Comparison of ENCODE assay signal across 1 cellular context in genomic region chr3:172102883-172103310, GRCh38.
TF ChIP-seq lines count a peak whose summit lies in the region.

No MANE protein-coding gene starts in this region.

TF ChIP-seq in HepG2, 621 proteins besides CTCF, POLR2A, EP300 and RAD21 (continued from another document and continues in another):
- peak; percentile 91 for TF ChIP-seq ZNF205 (CRISPR knock-in tag; IDR thresholded peaks at IDR 0.05)
- no peak for TF ChIP-seq ZNF720 (CRISPR knock-in tag; IDR thresholded peaks at IDR 0.05)
- no peak for TF ChIP-seq ZMAT3 (CRISPR knock-in tag; conservative IDR thresholded peaks at IDR 0.05)
- peak; percentile 89; the same call in 1 of the 2 replicates for TF ChIP-seq MED13 (CRISPR knock-in tag; IDR thresholded peaks at IDR 0.05)
- peak; percentile 75 for TF ChIP-seq ZEB1 (IDR thresholded peaks at IDR 0.05; ENCODE audit: insufficient replicate concordance, low read depth)
- TF ChIP-seq FOXO1 (CRISPR knock-in tag; IDR thresholded peaks at IDR 0.05): peak; percentile 80; the same call in 1 of the 2 replicates
- peak in 1 of 2 experiments; percentile 71; a peak in 1 of 4 replicates for TF ChIP-seq ATF4 (CRISPR knock-in tag; IDR thresholded peaks at IDR 0.05)
- peak; percentile 89 for TF ChIP-seq NR2F6 (IDR thresholded peaks at IDR 0.05)
- TF ChIP-seq NR2F6 (CRISPR knock-in tag; IDR thresholded peaks at IDR 0.05): peak; percentile 70; the same call in 1 of the 2 replicates
- TF ChIP-seq NCOA2 (CRISPR knock-in tag; IDR thresholded peaks at IDR 0.05): peak; percentile 93
- peak; percentile 93 for TF ChIP-seq ZBTB43 (CRISPR knock-in tag; conservative IDR thresholded peaks at IDR 0.05)
- TF ChIP-seq SKIL (CRISPR knock-in tag; IDR thresholded peaks at IDR 0.05; ENCODE audit: borderline replicate concordance): peak; percentile 70; the same call in 1 of the 2 replicates
- TF ChIP-seq, protein P1, sequence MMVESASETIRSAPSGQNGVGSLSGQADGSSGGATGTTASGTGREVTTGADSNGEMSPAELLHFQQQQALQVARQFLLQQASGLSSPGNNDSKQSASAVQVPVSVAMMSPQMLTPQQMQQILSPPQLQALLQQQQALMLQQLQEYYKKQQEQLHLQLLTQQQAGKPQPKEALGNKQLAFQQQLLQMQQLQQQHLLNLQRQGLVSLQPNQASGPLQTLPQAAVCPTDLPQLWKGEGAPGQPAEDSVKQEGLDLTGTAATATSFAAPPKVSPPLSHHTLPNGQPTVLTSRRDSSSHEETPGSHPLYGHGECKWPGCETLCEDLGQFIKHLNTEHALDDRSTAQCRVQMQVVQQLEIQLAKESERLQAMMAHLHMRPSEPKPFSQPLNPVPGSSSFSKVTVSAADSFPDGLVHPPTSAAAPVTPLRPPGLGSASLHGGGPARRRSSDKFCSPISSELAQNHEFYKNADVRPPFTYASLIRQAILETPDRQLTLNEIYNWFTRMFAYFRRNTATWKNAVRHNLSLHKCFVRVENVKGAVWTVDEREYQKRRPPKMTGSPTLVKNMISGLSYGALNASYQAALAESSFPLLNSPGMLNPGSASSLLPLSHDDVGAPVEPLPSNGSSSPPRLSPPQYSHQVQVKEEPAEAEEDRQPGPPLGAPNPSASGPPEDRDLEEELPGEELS (CRISPR knock-in tag; IDR thresholded peaks at IDR 0.05): peak; percentile 85
- no peak for TF ChIP-seq MAZ (IDR thresholded peaks at IDR 0.05; ENCODE audit: borderline replicate concordance, low read depth, low read length)
- TF ChIP-seq MAZ (CRISPR knock-in tag; IDR thresholded peaks at IDR 0.05; ENCODE audit: low read depth): no peak
- TF ChIP-seq MATR3 (CRISPR knock-in tag; IDR thresholded peaks at IDR 0.05): no peak
- TF ChIP-seq KAT8 (CRISPR knock-in tag; IDR thresholded peaks at IDR 0.05): no peak
- peak; percentile 82 for TF ChIP-seq GFI1 (CRISPR knock-in tag; IDR thresholded peaks at IDR 0.05; ENCODE audit: borderline replicate concordance)
- TF ChIP-seq RERE (CRISPR knock-in tag; IDR thresholded peaks at IDR 0.05; ENCODE audit: low read depth): peak; percentile 71
- peak; percentile 94 for TF ChIP-seq CREM (IDR thresholded peaks at IDR 0.05)
- no peak for TF ChIP-seq CREM (CRISPR knock-in tag; IDR thresholded peaks at IDR 0.05)
- TF ChIP-seq ATF7 (IDR thresholded peaks at IDR 0.05): peak; percentile 47
- TF ChIP-seq ATF7 (CRISPR knock-in tag; IDR thresholded peaks at IDR 0.05): no peak; the same call in 1 of the 2 replicates
- TF ChIP-seq PPARG (CRISPR knock-in tag; conservative IDR thresholded peaks at IDR 0.05): peak; percentile 79
- peak; percentile 97 for TF ChIP-seq NFIC (IDR thresholded peaks at IDR 0.05; ENCODE audit: low read length)
- 0 out of 2 replicates have a peak, but pooled peaks have one; percentile 39 for TF ChIP-seq FOXP1 (IDR thresholded peaks at IDR 0.05)
- TF ChIP-seq FOXP1 (CRISPR knock-in tag; IDR thresholded peaks at IDR 0.05): peak; percentile 81; the same call in 1 of the 2 replicates
- TF ChIP-seq YEATS4 (CRISPR knock-in tag; IDR thresholded peaks at IDR 0.05; ENCODE audit: borderline replicate concordance): no peak
- no peak for TF ChIP-seq ZFP36 (IDR thresholded peaks at IDR 0.05; ENCODE audit: borderline replicate concordance, low read depth, low read length, partially characterized antibody)
- TF ChIP-seq, protein P2, sequence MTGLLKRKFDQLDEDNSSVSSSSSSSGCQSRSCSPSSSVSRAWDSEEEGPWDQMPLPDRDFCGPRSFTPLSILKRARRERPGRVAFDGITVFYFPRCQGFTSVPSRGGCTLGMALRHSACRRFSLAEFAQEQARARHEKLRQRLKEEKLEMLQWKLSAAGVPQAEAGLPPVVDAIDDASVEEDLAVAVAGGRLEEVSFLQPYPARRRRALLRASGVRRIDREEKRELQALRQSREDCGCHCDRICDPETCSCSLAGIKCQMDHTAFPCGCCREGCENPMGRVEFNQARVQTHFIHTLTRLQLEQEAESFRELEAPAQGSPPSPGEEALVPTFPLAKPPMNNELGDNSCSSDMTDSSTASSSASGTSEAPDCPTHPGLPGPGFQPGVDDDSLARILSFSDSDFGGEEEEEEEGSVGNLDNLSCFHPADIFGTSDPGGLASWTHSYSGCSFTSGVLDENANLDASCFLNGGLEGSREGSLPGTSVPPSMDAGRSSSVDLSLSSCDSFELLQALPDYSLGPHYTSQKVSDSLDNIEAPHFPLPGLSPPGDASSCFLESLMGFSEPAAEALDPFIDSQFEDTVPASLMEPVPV (CRISPR knock-in tag; IDR thresholded peaks at IDR 0.05): no peak
- TF ChIP-seq TBX2 (CRISPR knock-in tag; IDR thresholded peaks at IDR 0.05; ENCODE audit: borderline replicate concordance): peak; percentile 46; the same call in 1 of the 2 replicates
- peak; percentile 44; the same call in 1 of the 2 replicates for TF ChIP-seq SALL1 (CRISPR knock-in tag; IDR thresholded peaks at IDR 0.05)
- TF ChIP-seq GLI4 (CRISPR knock-in tag; IDR thresholded peaks at IDR 0.05; ENCODE audit: borderline replicate concordance): no peak
- TF ChIP-seq FOXA3 (CRISPR knock-in tag; IDR thresholded peaks at IDR 0.05): peak; percentile 92
- TF ChIP-seq, protein P3, sequence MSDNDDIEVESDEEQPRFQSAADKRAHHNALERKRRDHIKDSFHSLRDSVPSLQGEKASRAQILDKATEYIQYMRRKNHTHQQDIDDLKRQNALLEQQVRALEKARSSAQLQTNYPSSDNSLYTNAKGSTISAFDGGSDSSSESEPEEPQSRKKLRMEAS (IDR thresholded peaks at IDR 0.05): 0 out of 2 replicates have a peak, but pooled peaks have one; percentile 14
- no peak for TF ChIP-seq TMF1 (CRISPR knock-in tag; IDR thresholded peaks at IDR 0.05; ENCODE audit: low read depth)
- peak; percentile 34; the same call in 1 of the 2 replicates for TF ChIP-seq ELF3 (CRISPR knock-in tag; IDR thresholded peaks at IDR 0.05)
- TF ChIP-seq PHF5A (CRISPR knock-in tag; IDR thresholded peaks at IDR 0.05; ENCODE audit: low read depth, unreplicated experiment): peak; percentile 47
- TF ChIP-seq, protein P4, sequence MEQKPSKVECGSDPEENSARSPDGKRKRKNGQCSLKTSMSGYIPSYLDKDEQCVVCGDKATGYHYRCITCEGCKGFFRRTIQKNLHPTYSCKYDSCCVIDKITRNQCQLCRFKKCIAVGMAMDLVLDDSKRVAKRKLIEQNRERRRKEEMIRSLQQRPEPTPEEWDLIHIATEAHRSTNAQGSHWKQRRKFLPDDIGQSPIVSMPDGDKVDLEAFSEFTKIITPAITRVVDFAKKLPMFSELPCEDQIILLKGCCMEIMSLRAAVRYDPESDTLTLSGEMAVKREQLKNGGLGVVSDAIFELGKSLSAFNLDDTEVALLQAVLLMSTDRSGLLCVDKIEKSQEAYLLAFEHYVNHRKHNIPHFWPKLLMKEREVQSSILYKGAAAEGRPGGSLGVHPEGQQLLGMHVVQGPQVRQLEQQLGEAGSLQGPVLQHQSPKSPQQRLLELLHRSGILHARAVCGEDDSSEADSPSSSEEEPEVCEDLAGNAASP (CRISPR knock-in tag; IDR thresholded peaks at IDR 0.05; ENCODE audit: borderline replicate concordance): peak; percentile 75; the same call in 1 of the 2 replicates
- 0 out of 2 replicates have a peak, but pooled peaks have one; percentile 38 for TF ChIP-seq POGZ (CRISPR knock-in tag; IDR thresholded peaks at IDR 0.05)
- TF ChIP-seq, protein P5, sequence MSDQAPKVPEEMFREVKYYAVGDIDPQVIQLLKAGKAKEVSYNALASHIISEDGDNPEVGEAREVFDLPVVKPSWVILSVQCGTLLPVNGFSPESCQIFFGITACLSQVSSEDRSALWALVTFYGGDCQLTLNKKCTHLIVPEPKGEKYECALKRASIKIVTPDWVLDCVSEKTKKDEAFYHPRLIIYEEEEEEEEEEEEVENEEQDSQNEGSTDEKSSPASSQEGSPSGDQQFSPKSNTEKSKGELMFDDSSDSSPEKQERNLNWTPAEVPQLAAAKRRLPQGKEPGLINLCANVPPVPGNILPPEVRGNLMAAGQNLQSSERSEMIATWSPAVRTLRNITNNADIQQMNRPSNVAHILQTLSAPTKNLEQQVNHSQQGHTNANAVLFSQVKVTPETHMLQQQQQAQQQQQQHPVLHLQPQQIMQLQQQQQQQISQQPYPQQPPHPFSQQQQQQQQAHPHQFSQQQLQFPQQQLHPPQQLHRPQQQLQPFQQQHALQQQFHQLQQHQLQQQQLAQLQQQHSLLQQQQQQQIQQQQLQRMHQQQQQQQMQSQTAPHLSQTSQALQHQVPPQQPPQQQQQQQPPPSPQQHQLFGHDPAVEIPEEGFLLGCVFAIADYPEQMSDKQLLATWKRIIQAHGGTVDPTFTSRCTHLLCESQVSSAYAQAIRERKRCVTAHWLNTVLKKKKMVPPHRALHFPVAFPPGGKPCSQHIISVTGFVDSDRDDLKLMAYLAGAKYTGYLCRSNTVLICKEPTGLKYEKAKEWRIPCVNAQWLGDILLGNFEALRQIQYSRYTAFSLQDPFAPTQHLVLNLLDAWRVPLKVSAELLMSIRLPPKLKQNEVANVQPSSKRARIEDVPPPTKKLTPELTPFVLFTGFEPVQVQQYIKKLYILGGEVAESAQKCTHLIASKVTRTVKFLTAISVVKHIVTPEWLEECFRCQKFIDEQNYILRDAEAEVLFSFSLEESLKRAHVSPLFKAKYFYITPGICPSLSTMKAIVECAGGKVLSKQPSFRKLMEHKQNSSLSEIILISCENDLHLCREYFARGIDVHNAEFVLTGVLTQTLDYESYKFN (CRISPR knock-in tag; conservative IDR thresholded peaks at IDR 0.05): peak; percentile 90
- TF ChIP-seq ZNF724P (CRISPR knock-in tag; IDR thresholded peaks at IDR 0.05; ENCODE audit: borderline replicate concordance): no peak
- peak; percentile 36; the same call in 1 of the 2 replicates for TF ChIP-seq HHEX (CRISPR knock-in tag; IDR thresholded peaks at IDR 0.05)
- peak; percentile 50; the same call in 1 of the 2 replicates for TF ChIP-seq FOXK1 (CRISPR knock-in tag; IDR thresholded peaks at IDR 0.05; ENCODE audit: borderline replicate concordance, low read depth)
